ENCODE assay signal across 15 cellular contexts in the genomic region with DNA sequence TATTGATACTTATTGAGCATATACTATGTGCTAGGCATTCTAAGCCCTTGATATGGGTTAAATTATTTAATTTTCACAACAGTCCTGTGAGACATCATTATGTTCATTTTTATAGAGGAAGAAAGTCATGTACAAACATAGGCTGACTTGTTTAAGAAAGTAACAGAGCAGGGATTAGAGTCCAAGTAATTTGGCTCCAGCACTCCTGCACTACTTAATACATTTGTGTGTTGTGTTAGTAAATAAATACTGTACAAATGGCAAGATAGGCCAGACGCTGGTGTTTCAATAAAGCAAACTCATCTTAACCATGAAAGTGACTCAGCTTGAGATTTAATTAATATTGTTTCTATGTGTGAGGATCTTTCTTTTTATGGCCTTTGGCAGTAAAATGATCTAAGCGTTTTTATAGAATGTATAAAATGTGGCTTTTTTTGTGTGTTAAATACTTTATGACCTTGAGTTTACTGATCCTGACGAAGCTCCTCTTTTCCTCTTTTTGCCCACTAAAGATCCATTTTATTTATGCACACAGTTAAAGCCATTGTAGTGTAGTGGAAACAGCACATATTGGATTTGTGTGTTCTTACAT.
"Had no signal": no experiment of that assay in that cellular context is flagged by ENCODE, and none has a peak within 500 bp of the region (broad histone marks: within the 10 kb centered on the region; RNA-seq: fewer than 3 reads in every experiment).

No MANE protein-coding gene starts in this region.

- H3K9me3 ChIP-seq: left lung, tibial nerve had no signal

- H3K4me3 ChIP-seq: cardiac muscle cell, left lung, tibial nerve had no signal

- ATAC-seq: activated CD4-positive, alpha-beta T cell treated with anti-CD3 and anti-CD28 coated beads for 36 hours; left lung; T-cell had no signal

- H3K36me3 ChIP-seq: cardiac muscle cell, left lung had no signal

- DNase-seq: activated CD4-positive, alpha-beta memory T cell treated with anti-CD3 and anti-CD28 coated beads, Interleukin-2, amount 10 ng/mL, durations not matched to agents 7 days and 5 days; activated CD4-positive, alpha-beta T cell treated with anti-CD3 and anti-CD28 coated beads for 36 hours; activated gamma-delta T cell treated with Interleukin-2 at 50 U/mL for 16 hours; activated naive CD8-positive, alpha-beta T cell treated with anti-CD3 and anti-CD28 coated beads, Interleukin-2, amount 10 ng/mL, durations not matched to agents 7 days and 5 days; activated T-cell treated with anti-CD3 and anti-CD28 coated beads, Interleukin-2, amount 50 U/mL, for 48 hours; cortex of kidney; effector CD8-positive, alpha-beta T cell; immature natural killer cell; left lung; mesenchymal stem cell; stimulated activated CD4-positive, alpha-beta T cell treated with anti-CD3 and anti-CD28 coated beads, Interleukin-15, amount 100 ng/mL, for 24 hours; T-cell; T1000 had no signal

- H3K27me3 ChIP-seq: cardiac muscle cell, left lung, tibial nerve had no signal

- H3K27ac ChIP-seq: cardiac muscle cell, tibial nerve had no signal
